1 cellular context compared by ENCODE assay signal in genomic region chr16:8859913-8860881, GRCh38.
TF ChIP-seq lines count a peak whose summit lies in the region.

No MANE protein-coding gene starts in this region.

TF ChIP-seq in HepG2, 621 proteins besides CTCF, POLR2A, EP300 and RAD21 (continued from another document):
- TF ChIP-seq, protein P1, sequence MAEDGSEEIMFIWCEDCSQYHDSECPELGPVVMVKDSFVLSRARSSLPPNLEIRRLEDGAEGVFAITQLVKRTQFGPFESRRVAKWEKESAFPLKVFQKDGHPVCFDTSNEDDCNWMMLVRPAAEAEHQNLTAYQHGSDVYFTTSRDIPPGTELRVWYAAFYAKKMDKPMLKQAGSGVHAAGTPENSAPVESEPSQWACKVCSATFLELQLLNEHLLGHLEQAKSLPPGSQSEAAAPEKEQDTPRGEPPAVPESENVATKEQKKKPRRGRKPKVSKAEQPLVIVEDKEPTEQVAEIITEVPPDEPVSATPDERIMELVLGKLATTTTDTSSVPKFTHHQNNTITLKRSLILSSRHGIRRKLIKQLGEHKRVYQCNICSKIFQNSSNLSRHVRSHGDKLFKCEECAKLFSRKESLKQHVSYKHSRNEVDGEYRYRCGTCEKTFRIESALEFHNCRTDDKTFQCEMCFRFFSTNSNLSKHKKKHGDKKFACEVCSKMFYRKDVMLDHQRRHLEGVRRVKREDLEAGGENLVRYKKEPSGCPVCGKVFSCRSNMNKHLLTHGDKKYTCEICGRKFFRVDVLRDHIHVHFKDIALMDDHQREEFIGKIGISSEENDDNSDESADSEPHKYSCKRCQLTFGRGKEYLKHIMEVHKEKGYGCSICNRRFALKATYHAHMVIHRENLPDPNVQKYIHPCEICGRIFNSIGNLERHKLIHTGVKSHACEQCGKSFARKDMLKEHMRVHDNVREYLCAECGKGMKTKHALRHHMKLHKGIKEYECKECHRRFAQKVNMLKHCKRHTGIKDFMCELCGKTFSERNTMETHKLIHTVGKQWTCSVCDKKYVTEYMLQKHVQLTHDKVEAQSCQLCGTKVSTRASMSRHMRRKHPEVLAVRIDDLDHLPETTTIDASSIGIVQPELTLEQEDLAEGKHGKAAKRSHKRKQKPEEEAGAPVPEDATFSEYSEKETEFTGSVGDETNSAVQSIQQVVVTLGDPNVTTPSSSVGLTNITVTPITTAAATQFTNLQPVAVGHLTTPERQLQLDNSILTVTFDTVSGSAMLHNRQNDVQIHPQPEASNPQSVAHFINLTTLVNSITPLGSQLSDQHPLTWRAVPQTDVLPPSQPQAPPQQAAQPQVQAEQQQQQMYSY (CRISPR knock-in tag; IDR thresholded peaks at IDR 0.05), result peak; percentile 52; the same call in 1 of the 2 replicates
- TF ChIP-seq ZNF414 (CRISPR knock-in tag; IDR thresholded peaks at IDR 0.05), result peak; percentile 95; the same call in 1 of the 2 replicates
- peak; percentile 53 for TF ChIP-seq POLR2G (IDR thresholded peaks at IDR 0.05; ENCODE audit: low read depth, low read length)
- TF ChIP-seq CREM (IDR thresholded peaks at IDR 0.05), result peak; percentile 68; the same call in 1 of the 2 replicates
- TF ChIP-seq CREM (CRISPR knock-in tag; IDR thresholded peaks at IDR 0.05), result no peak
- TF ChIP-seq PTBP1 (IDR thresholded peaks at IDR 0.05; ENCODE audit: low read depth, low read length, poor library complexity, severe bottlenecking), result no peak
- no peak for TF ChIP-seq SRSF9 (IDR thresholded peaks at IDR 0.05; ENCODE audit: borderline replicate concordance, insufficient read depth, low read depth, low read length, poor library complexity, severe bottlenecking)
- no peak; the same call in 1 of the 2 replicates for TF ChIP-seq MXD3 (CRISPR knock-in tag; IDR thresholded peaks at IDR 0.05)
- 0 out of 2 replicates have a peak, but pooled peaks have one; percentile 25 for TF ChIP-seq TP53 (CRISPR knock-in tag; conservative IDR thresholded peaks at IDR 0.05)
- TF ChIP-seq MAF1 (CRISPR knock-in tag; IDR thresholded peaks at IDR 0.05; ENCODE audit: borderline replicate concordance), result no peak
